ENCODE assay signal across 19 cellular contexts in the genomic region with DNA sequence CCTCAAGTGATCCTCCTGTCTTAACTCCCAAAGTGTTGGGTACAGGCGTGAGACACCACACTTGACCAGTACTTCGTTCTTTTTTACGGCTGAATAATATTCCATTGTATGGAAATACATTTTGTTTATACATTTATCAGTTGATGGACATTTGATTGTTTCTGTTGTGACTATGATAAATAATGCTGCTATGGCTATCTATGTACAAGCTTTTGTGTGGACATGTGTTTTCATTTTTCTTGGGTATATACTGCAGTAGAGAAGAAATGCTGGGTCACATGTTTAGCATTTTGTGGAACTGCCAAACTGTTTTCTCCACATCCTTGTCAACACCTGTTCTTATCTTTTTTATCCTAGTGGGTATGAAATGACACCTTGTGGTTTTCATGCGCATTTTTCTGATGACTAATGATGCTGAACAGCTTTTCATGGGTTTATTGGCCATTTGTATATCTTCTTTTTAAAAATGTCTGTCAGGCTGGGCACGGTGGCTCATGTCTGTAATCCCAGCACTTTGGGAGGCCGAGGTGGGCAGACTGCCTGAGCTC. TPM values are rescaled to one million over a fixed set of nuclear protein-coding genes. Genes with fewer than 3 reads are reported as not detected.
DNase-seq lines count a peak whose midpoint lies in the region; ATAC-seq, FAIRE-seq and TF ChIP-seq lines count a peak whose summit lies in the region.
"Had no signal": no experiment of that assay in that cellular context is flagged by ENCODE, and none has a peak within 500 bp of the region (broad histone marks: within the 10 kb centered on the region; RNA-seq: fewer than 3 reads in every experiment).

No MANE protein-coding gene starts in this region.

- DNase-seq in EL (peak; percentile 10), LHCN-M2 (ENCODE audit: low read depth) (peak; percentile 83), SJCRH30 (peak; percentile 37 to 78), keratinocyte (ENCODE audit: low read depth, low spot score) (no peak), HAP-1 (ENCODE audit: low spot score in 2 of 2) (no peak), ovary (no peak)
- DNase-seq: activated CD4-positive, alpha-beta memory T cell treated with anti-CD3 and anti-CD28 coated beads for 36 hours; activated CD4-positive, CD25-positive, alpha-beta regulatory T cell; amniotic stem cell; central memory CD4-positive, alpha-beta T cell; foreskin fibroblast; NCI-H526 treated with DMSO at 0.1 percent for 48 hours; stimulated activated CD4-positive, alpha-beta T cell treated with anti-CD3 and anti-CD28 coated beads, Interleukin-4, amount 100 ng/mL, for 24 hours; stomach; T-helper 9 cell had no signal

- no peaks in the 10 kb centered on the region for H3K9me1 ChIP-seq in keratinocyte (ENCODE audit: control insufficient read depth, extremely low read depth, insufficient read depth, low read length)

- no peak for TF ChIP-seq POLR2A in ovary (IDR thresholded peaks at IDR 0.05)

- no peak for ATAC-seq in HG03280 (IDR thresholded peaks at IDR 0.05; ENCODE audit: unreplicated experiment)
- no peak for ATAC-seq in GM18861 (IDR thresholded peaks at IDR 0.05; ENCODE audit: unreplicated experiment)
- ATAC-seq: SK-N-SH treated with all-trans-retinoic acid at 6 μM for 48 hours had no signal

- no peak for TF ChIP-seq EP300 in ovary (IDR thresholded peaks at IDR 0.05)

- no peaks in the 10 kb centered on the region for H4K20me1 ChIP-seq in keratinocyte (ENCODE audit: control insufficient read depth, extremely low read depth, insufficient read depth, low read length)

- no peak overlapping the region for H3K9ac ChIP-seq in keratinocyte (ENCODE audit: control insufficient read depth, extremely low read depth, insufficient read depth, low read length)

- H3K9me3 ChIP-seq in SJCRH30 (replicated peaks) (no peaks in the 10 kb centered on the region), keratinocyte (ENCODE audit: control insufficient read depth, low read depth, low read length) (no peaks in the 10 kb centered on the region), HAP-1 (no peaks in the 10 kb centered on the region), ovary (no peaks in the 10 kb centered on the region)
- H3K9me3 ChIP-seq: stomach had no signal

- TF ChIP-seq CTCF in keratinocyte (optimal IDR thresholded peaks at IDR 0.05 in 1 of 3, IDR thresholded peaks at IDR 0.05 in 1 of 3, conservative IDR thresholded peaks at IDR 0.05 in 1 of 3; ENCODE audit: extremely low read depth in 1 of 3, insufficient read depth in 2 of 3, low read length in 3 of 3) (no peak), ovary (IDR thresholded peaks at IDR 0.05) (no peak)

- dilution Hi-C loops in keratinocyte (cut with MboI; ENCODE audit: extremely low pct_ligation_motif_present, low sequenced_read_pairs), result no loop called here

- in situ Hi-C loops in HAP-1 (cut with MboI; ENCODE audit: low sequenced_read_pairs), result no loop called here

- FAIRE-seq in keratinocyte (lab: Jason Lieb, UNC), result peak; percentile 84

- WGBS in ovary, 3 donors, result 83 to 91% (median 91%) methylated on average over 6 of the region's 6 CpGs

- no peaks in the 10 kb centered on the region for H3K27me3 ChIP-seq in SJCRH30
- no peaks in the 10 kb centered on the region for H3K27me3 ChIP-seq in keratinocyte (ENCODE audit: control insufficient read depth, extremely low read depth, insufficient read depth, low read length)
- H3K27me3 ChIP-seq in HAP-1 (ENCODE audit: low read depth), result no peaks in the 10 kb centered on the region
- H3K27me3 ChIP-seq in ovary, result no peaks in the 10 kb centered on the region
- H3K27me3 ChIP-seq: stomach had no signal

- no peak overlapping the region for H2AFZ ChIP-seq in keratinocyte (ENCODE audit: control insufficient read depth, low read length)

- H3K4me1 ChIP-seq in SJCRH30 (peaks cover 5% of the 10 kb centered on the region; the same call in 1 of the 2 replicates), keratinocyte (ENCODE audit: control insufficient read depth, extremely low read depth, insufficient read depth, low read length) (peaks cover 3% of the 10 kb centered on the region), HAP-1 (peaks cover 17% of the 10 kb centered on the region), ovary (ENCODE audit: insufficient read depth) (no peaks in the 10 kb centered on the region)
- H3K4me1 ChIP-seq: stomach had no signal

- H3K4me2 ChIP-seq in keratinocyte (ENCODE audit: control insufficient read depth, extremely low read depth, insufficient read depth, low read depth, low read length), result no peak overlapping the region

- intact Hi-C loops in ovary (cut with DNase I), result no loop called here

- H3K4me3 ChIP-seq in SJCRH30 (no peak overlapping the region), keratinocyte (ENCODE audit: control insufficient read depth in 2 of 3, extremely low read depth in 1 of 3, insufficient read depth in 2 of 3, low read depth in 1 of 3, low read length in 3 of 3) (no peak overlapping the region), HAP-1 (no peak overlapping the region), ovary (no peak overlapping the region)
- H3K4me3 ChIP-seq: stomach had no signal

- H3K36me3 ChIP-seq in SJCRH30, result no peaks in the 10 kb centered on the region
- no peaks in the 10 kb centered on the region for H3K36me3 ChIP-seq in keratinocyte (ENCODE audit: control insufficient read depth in 2 of 2, extremely low read depth in 1 of 2, insufficient read depth in 2 of 2, low read length in 2 of 2)
- H3K36me3 ChIP-seq in HAP-1 (replicated peaks), result no peaks in the 10 kb centered on the region
- H3K36me3 ChIP-seq in ovary, result no peaks in the 10 kb centered on the region
- H3K36me3 ChIP-seq: stomach had no signal

- H3K27ac ChIP-seq in SJCRH30 (no peak overlapping the region; the same call in 1 of the 2 replicates), keratinocyte (ENCODE audit: control insufficient read depth, insufficient read depth, low read length) (no peak overlapping the region), ovary (no peak overlapping the region)
- H3K27ac ChIP-seq: epithelial cell of prostate, stomach had no signal

- no peaks in the 10 kb centered on the region for H3K79me2 ChIP-seq in keratinocyte (ENCODE audit: control insufficient read depth, insufficient read depth, low read length)

RNA-seq across cellular contexts. Expression of a gene that starts 37.3 kb away (rescaled TPM):
- 83.0 and 109 TPM in 2 replicates for total RNA-seq in LHCN-M2 (2014; rRNA removed)
- 35.4 TPM for polyA plus RNA-seq in LHCN-M2 (2012)
- 24.6 and 25.6 TPM in 2 replicates for total RNA-seq in SJCRH30 (2014; rRNA removed; shearing (Covaris generic))
- 904 to 1,607 TPM (median 1,595 TPM) in 3 replicates for polyA plus RNA-seq in keratinocyte
- polyA plus RNA-seq in keratinocyte (2011; ENCODE audit: low read depth), result 2,170 TPM
- 1,402 and 1,666 TPM in 2 replicates for polyA plus RNA-seq in keratinocyte (2011; cell fraction: cytosol; rRNA removed)
- polyA plus RNA-seq in keratinocyte (2011; cell fraction: nucleus; rRNA removed), result 3,131 and 4,257 TPM in 2 replicates
- 647 and 2,511 TPM in 2 replicates for polyA plus RNA-seq in keratinocyte (2012; ENCODE audit: low replicate concordance)
- polyA minus RNA-seq in keratinocyte, result 82.8 to 414 TPM (median 366 TPM) in 3 replicates
- polyA minus RNA-seq in keratinocyte (2011; cell fraction: cytosol; rRNA and poly(A)+ RNA removed), result 352 TPM
- polyA minus RNA-seq in keratinocyte (2011; cell fraction: nucleus; rRNA and poly(A)+ RNA removed), result 313 and 542 TPM in 2 replicates
- total RNA-seq in ovary, result 1,000 to 10,000 TPM in 1 of 7 donors, 100 to 1,000 TPM in 4, 10 to 100 TPM in 2; 58.7 to 3,021 (median 142) TPM
- polyA plus RNA-seq in ovary, result 100 to 1,000 TPM; 227 to 470 TPM

Comparison
In these comparisons a context has a peak if more than half of its experiments do, and no peak if none do; other contexts are left out.
1. DNase-seq: peak in EL (single experiment), LHCN-M2 (single experiment) and SJCRH30 (2 of 2); none in keratinocyte (single experiment), HAP-1 (0 of 2) and ovary (0 of 5).